Comparison of ENCODE assay signal across 8 cellular contexts in genomic region chr10:104291439-104291951, GRCh38. TPM values are rescaled to one million over a fixed set of nuclear protein-coding genes. Genes with fewer than 3 reads are reported as not detected.
DNase-seq lines count a peak whose midpoint lies in the region; TF ChIP-seq lines count a peak whose summit lies in the region.

No MANE protein-coding gene starts in this region.

- in situ Hi-C loops in HAP-1 (cut with MboI; ENCODE audit: low sequenced_read_pairs) (no loop called here), SK-MEL-5 (cut with HindIII; ENCODE audit: low pct_unique_long_range_greater_than_20kb, low sequenced_read_pairs) (no loop called here)

- no peak overlapping the region for H3K27ac Mint-ChIP-seq in glutamatergic neuron (ENCODE audit: unreplicated experiment)

- H3K4me2 ChIP-seq in Loucy (ENCODE audit: low read depth, low read length, poor library complexity, severe bottlenecking): peak overlapping the region; percentile 36

- H3K4me1 ChIP-seq in HAP-1: peaks cover 5% of the 10 kb centered on the region
- H3K4me1 ChIP-seq in Loucy (ENCODE audit: insufficient read depth, low read length, poor library complexity, severe bottlenecking): no peaks in the 10 kb centered on the region

- no peaks in the 10 kb centered on the region for H3K36me3 Mint-ChIP-seq in glutamatergic neuron (ENCODE audit: unreplicated experiment)

- no peak overlapping the region for H3K4me3 ChIP-seq in HAP-1
- peak overlapping the region; percentile 27 for H3K4me3 ChIP-seq in Loucy (ENCODE audit: low read length, poor library complexity, severe bottlenecking)

- H4K20me1 ChIP-seq in Loucy (ENCODE audit: insufficient read depth, low read length, poor library complexity, severe bottlenecking): no peaks in the 10 kb centered on the region

- H3F3A ChIP-seq in Loucy (ENCODE audit: low read depth): no peaks in the 10 kb centered on the region

- H3K9me3 ChIP-seq in HAP-1 (no peaks in the 10 kb centered on the region), Loucy (ENCODE audit: insufficient read depth, low read depth, low read length) (no peaks in the 10 kb centered on the region)

- H3K36me3 ChIP-seq in HAP-1 (replicated peaks) (no peaks in the 10 kb centered on the region), Loucy (ENCODE audit: insufficient read depth, low read length) (no peaks in the 10 kb centered on the region)

- no peak overlapping the region for H3K9ac ChIP-seq in Loucy (ENCODE audit: low read depth, low read length, poor library complexity, severe bottlenecking)

- no peaks in the 10 kb centered on the region for H3K4me1 Mint-ChIP-seq in glutamatergic neuron (ENCODE audit: low read depth, unreplicated experiment)

- TF ChIP-seq CTCF in Loucy (conservative IDR thresholded peaks at IDR 0.05; ENCODE audit: low read length) (peak; percentile 100), glutamatergic neuron (IDR thresholded peaks at IDR 0.05; ENCODE audit: partially characterized antibody, unreplicated experiment) (peak; percentile 99)

- H3K27me3 ChIP-seq in HAP-1 (ENCODE audit: low read depth) (peaks cover 20% of the 10 kb centered on the region), Loucy (ENCODE audit: insufficient read depth, low read length, poor library complexity, severe bottlenecking) (no peaks in the 10 kb centered on the region)

- H3K9me2 ChIP-seq in Loucy (replicated peaks; ENCODE audit: low read depth, low read length): no peaks in the 10 kb centered on the region

- H3K9me3 Mint-ChIP-seq in glutamatergic neuron (ENCODE audit: unreplicated experiment): no peaks in the 10 kb centered on the region

- no peaks in the 10 kb centered on the region for H3K79me2 ChIP-seq in Loucy (ENCODE audit: insufficient read depth, low read length)

- peaks cover 2% of the 10 kb centered on the region for H3K27me3 Mint-ChIP-seq in glutamatergic neuron (ENCODE audit: unreplicated experiment)

- peak overlapping the region; percentile 80 for H2AFZ ChIP-seq in Loucy (ENCODE audit: low read length)

- peak; percentile 66 for DNase-seq in GM04504 (ENCODE audit: low read depth)
- peak; percentile 78 to 91 for DNase-seq in HAP-1 (ENCODE audit: low spot score in 2 of 2)
- peak; percentile 87 for DNase-seq in SK-MEL-5 (ENCODE audit: low read depth, low spot score)
- DNase-seq in activated gamma-delta T cell treated with anti-CD3 and anti-CD28 coated beads, Interleukin-2, amount 50 U/mL, for 16 hours (ENCODE audit: low read depth): peak; percentile 82
- peak; percentile 91 for DNase-seq in glutamatergic neuron
- peak; percentile 89 for DNase-seq in pons (ENCODE audit: low spot score)
- DNase-seq in ureter (ENCODE audit: low spot score): peak; percentile 91

- H3K4me3 Mint-ChIP-seq in glutamatergic neuron (ENCODE audit: unreplicated experiment): no peak overlapping the region

RNA-seq across cellular contexts. Expression of gene GSTO2, which starts 22.5 kb away (rescaled TPM):
- total RNA-seq in SK-MEL-5 (2014; rRNA removed; shearing (Covaris generic)): 0.90 and 1.2 TPM in 2 replicates
- 1.7 and 2.9 TPM in 2 replicates for polyA plus RNA-seq in SK-MEL-5 (2015; cell fraction: cytosol; rRNA removed)
- polyA plus RNA-seq in SK-MEL-5 (2015; cell fraction: nucleus; rRNA removed): 4.1 and 7.5 TPM in 2 replicates
- total RNA-seq in glutamatergic neuron (ENCODE audit: unreplicated experiment) (2.0 TPM), ureter (47.0 TPM)

RNA-seq across cellular contexts. Expression of gene GSTO1, which starts 36.8 kb away (rescaled TPM):
- 460 and 588 TPM in 2 replicates for total RNA-seq in SK-MEL-5 (2014; rRNA removed; shearing (Covaris generic))
- polyA plus RNA-seq in SK-MEL-5 (2015; cell fraction: cytosol; rRNA removed): 331 and 394 TPM in 2 replicates
- polyA plus RNA-seq in SK-MEL-5 (2015; cell fraction: nucleus; rRNA removed): 121 and 149 TPM in 2 replicates
- total RNA-seq in glutamatergic neuron (ENCODE audit: unreplicated experiment): 26.8 TPM
- total RNA-seq in ureter: 79.4 TPM

RNA-seq across cellular contexts. Expression of gene ITPRIP, which starts 46.8 kb away (rescaled TPM):
- total RNA-seq in SK-MEL-5 (2014; rRNA removed; shearing (Covaris generic)): 10.3 and 12.7 TPM in 2 replicates
- 86.6 and 109 TPM in 2 replicates for polyA plus RNA-seq in SK-MEL-5 (2015; cell fraction: cytosol; rRNA removed)
- 38.0 and 41.5 TPM in 2 replicates for polyA plus RNA-seq in SK-MEL-5 (2015; cell fraction: nucleus; rRNA removed)
- total RNA-seq in glutamatergic neuron (ENCODE audit: unreplicated experiment) (19.8 TPM), ureter (18.3 TPM)

RNA-seq across cellular contexts. Expression of gene CFAP43, which starts 59.3 kb away (rescaled TPM):
- total RNA-seq in SK-MEL-5 (2014; rRNA removed; shearing (Covaris generic)): 1.3 and 1.6 TPM in 2 replicates
- 1.1 and 1.8 TPM in 2 replicates for polyA plus RNA-seq in SK-MEL-5 (2015; cell fraction: cytosol; rRNA removed)
- polyA plus RNA-seq in SK-MEL-5 (2015; cell fraction: nucleus; rRNA removed): 4.0 and 12.7 TPM in 2 replicates
- total RNA-seq in glutamatergic neuron (ENCODE audit: unreplicated experiment) (0.44 TPM), ureter (1.9 TPM)

Comparison
In these comparisons a context has a peak if more than half of its experiments do, and no peak if none do; other contexts are left out.
1. RNA of gene GSTO2, which starts 22.5 kb away (total RNA-seq): 47.0 TPM in ureter (single experiment); 2.0 TPM in glutamatergic neuron (single experiment) and 0.90 to 1.2 TPM in SK-MEL-5; every median in the first group is over 10 times any median in the second.
2. Peak in every context shown above with its lines, with median percentiles within 50 percentile points of each other: DNase-seq.